Comparison of ENCODE assay signal across 17 cellular contexts in genomic region chr1:22829001-22829989, GRCh38.
DNase-seq lines count a peak whose midpoint lies in the region; ATAC-seq and TF ChIP-seq lines count a peak whose summit lies in the region.
"Had no signal": no experiment of that assay in that cellular context is flagged by ENCODE, and none has a peak within 500 bp of the region (broad histone marks: within the 10 kb centered on the region; RNA-seq: fewer than 3 reads in every experiment).

No MANE protein-coding gene starts in this region.

- H3K27ac ChIP-seq in RWPE1 (peak overlapping the region; percentile 98), esophagus squamous epithelium (peak overlapping the region; percentile 65 to 93 (median 86)), transverse colon (no peak overlapping the region)
- H3K27ac ChIP-seq: esophagus muscularis mucosa had no signal

- no peaks in the 10 kb centered on the region for H3K36me3 Mint-ChIP-seq in nephron progenitor cell (ENCODE audit: low read depth)
- H3K36me3 Mint-ChIP-seq: natural killer cell had no signal

- H3K9me3 Mint-ChIP-seq in nephron progenitor cell, result no peaks in the 10 kb centered on the region
- H3K9me3 Mint-ChIP-seq: activated T-helper 17 cell treated with anti-CD3 and anti-CD28 coated beads, Interleukin-2, amount 50 U/mL, for 72 hours; H9; natural killer cell had no signal

- H3K4me1 Mint-ChIP-seq in nephron progenitor cell, result peaks cover 56% of the 10 kb centered on the region
- H3K4me1 Mint-ChIP-seq: activated T-helper 17 cell treated with anti-CD3 and anti-CD28 coated beads, Interleukin-2, amount 50 U/mL, for 72 hours had no signal

- H3K27ac Mint-ChIP-seq in nephron progenitor cell, result no peak overlapping the region
- H3K27ac Mint-ChIP-seq: activated T-helper 17 cell treated with anti-CD3 and anti-CD28 coated beads, Interleukin-2, amount 50 U/mL, for 72 hours; natural killer cell had no signal

- H3K4me1 ChIP-seq in BE2C (peaks cover 4% of the 10 kb centered on the region; the same call in 1 of the 2 replicates), esophagus squamous epithelium (peaks cover 56 to 81% (median 57%) of the 10 kb centered on the region in 3 donors), transverse colon (peaks cover 0 to 21% (median 7%) of the 10 kb centered on the region in 4 donors)

- intact Hi-C loops in esophagus squamous epithelium (cut with DNase I) (no loop called here), transverse colon (cut with DNase I; ENCODE audit: low total_unique reads) (no loop called here)

- no peaks in the 10 kb centered on the region for H3K27me3 ChIP-seq in BE2C
- no peaks in the 10 kb centered on the region for H3K27me3 ChIP-seq in esophagus squamous epithelium
- H3K27me3 ChIP-seq in transverse colon, result no peaks in the 10 kb centered on the region

- TF ChIP-seq CTCF in BE2C (IDR thresholded peaks at IDR 0.05; ENCODE audit: low read depth, low read length) (no peak), RWPE1 (conservative IDR thresholded peaks at IDR 0.05; ENCODE audit: low read depth) (no peak), esophagus squamous epithelium (IDR thresholded peaks at IDR 0.05) (no peak), nephron progenitor cell (IDR thresholded peaks at IDR 0.05) (no peak), transverse colon (IDR thresholded peaks at IDR 0.05) (no peak)

- in situ Hi-C loops in transverse colon (cut with MboI; ENCODE audit: low pct_ligation_motif_present in 1 of 4, low pct_unique_long_range_greater_than_20kb in 1 of 4, low sequenced_read_pairs in 3 of 4), result no loop called here

- H3K27me3 Mint-ChIP-seq in nephron progenitor cell (ENCODE audit: low read depth, poor library complexity), result peaks cover 14% of the 10 kb centered on the region

- TF ChIP-seq POLR2A in esophagus squamous epithelium (IDR thresholded peaks at IDR 0.05), result no peak
- TF ChIP-seq POLR2A in transverse colon (IDR thresholded peaks at IDR 0.05), result no peak

- no peak for ATAC-seq in HG03159 (IDR thresholded peaks at IDR 0.05; ENCODE audit: unreplicated experiment)
- ATAC-seq: activated T-helper 17 cell treated with anti-CD3 and anti-CD28 coated beads, Interleukin-2, amount 50 U/mL, for 72 hours; natural killer cell had no signal

- CTCF ChIA-PET in RWPE1 (lab: Yijun Ruan, JAX), result interaction anchor here (0.6 kb wide), 1 partner anchor 474 kb away, joined by 3 read pairs; no protein-coding TSS in a partner anchor

- 46 to 67% methylated on average over 12 to 13 of the region's 18 CpGs for WGBS in esophagus squamous epithelium, 2 donors
- WGBS in transverse colon (ENCODE audit: low coverage in 1 of 2), 2 donors, result 73 to 93% methylated on average over 3 to 18 of the region's 18 CpGs

- POLR2A ChIA-PET in RWPE1 (lab: Yijun Ruan, JAX; ENCODE audit: low non-redundant PET), result no interaction called here

- H3K4me3 ChIP-seq in BE2C (ENCODE audit: low read depth, low read length) (no peak overlapping the region), esophagus squamous epithelium (no peak overlapping the region), transverse colon (no peak overlapping the region)
- H3K4me3 ChIP-seq: esophagus muscularis mucosa had no signal

- H3K4me3 Mint-ChIP-seq in nephron progenitor cell, result no peak overlapping the region
- H3K4me3 Mint-ChIP-seq: activated T-helper 17 cell treated with anti-CD3 and anti-CD28 coated beads, Interleukin-2, amount 50 U/mL, for 72 hours; H9; natural killer cell had no signal

- TF ChIP-seq EP300 in transverse colon (IDR thresholded peaks at IDR 0.05; ENCODE audit: low read depth), result no peak

- peak; percentile 24 for DNase-seq in BE2C
- peak; percentile 55 for DNase-seq in RWPE1 (ENCODE audit: low spot score)
- no peak for DNase-seq in esophagus squamous epithelium (lab: John Stamatoyannopoulos, UW)
- DNase-seq in nephron progenitor cell, result peak; percentile 24
- no peak for DNase-seq in DMS114 treated with DMSO at 0.1 percent for 48 hours (lab: John Stamatoyannopoulos, UW; ENCODE audit: unreplicated experiment)
- no peak for DNase-seq in transverse colon
- DNase-seq in NCI-H1092 treated with DMSO at 0.1 percent for 48 hours (lab: John Stamatoyannopoulos, UW), result no peak
- DNase-seq: activated CD4-positive, alpha-beta T cell treated with anti-CD3 and anti-CD28 coated beads, Interleukin-2, amount 50 U/mL, for 4 hours; H9; natural killer cell; NCI-H187; NK-92 treated with Interleukin-12 subunit alpha and Interleukin-12 subunit beta, amount 100 ng/mL, for 24 hours; stimulated activated CD8-positive, alpha-beta memory T cell treated with anti-CD3 and anti-CD28 coated beads, Interleukin-4, amount 100 ng/mL, for 48 hours; SW 1271 had no signal

- no peaks in the 10 kb centered on the region for H3K9me3 ChIP-seq in BE2C
- no peaks in the 10 kb centered on the region for H3K9me3 ChIP-seq in esophagus squamous epithelium
- no peaks in the 10 kb centered on the region for H3K9me3 ChIP-seq in transverse colon
- H3K9me3 ChIP-seq: esophagus muscularis mucosa had no signal

- no peaks in the 10 kb centered on the region for H3K36me3 ChIP-seq in BE2C
- H3K36me3 ChIP-seq in esophagus squamous epithelium, result no peaks in the 10 kb centered on the region
- H3K36me3 ChIP-seq in transverse colon, result no peaks in the 10 kb centered on the region
- H3K36me3 ChIP-seq: esophagus muscularis mucosa had no signal

Comparison
In these comparisons a context has a peak if more than half of its experiments do, and no peak if none do; other contexts are left out.
1. DNase-seq: peak in BE2C (single experiment), RWPE1 (single experiment) and nephron progenitor cell (single experiment); none in esophagus squamous epithelium (single experiment), DMS114 treated with DMSO at 0.1 percent for 48 hours (single experiment), transverse colon (single experiment) and NCI-H1092 treated with DMSO at 0.1 percent for 48 hours (single experiment).
2. H3K27ac ChIP-seq: peak in RWPE1 (single experiment) and esophagus squamous epithelium (4 of 4); none in transverse colon (0 of 4).